In the genomic region with DNA sequence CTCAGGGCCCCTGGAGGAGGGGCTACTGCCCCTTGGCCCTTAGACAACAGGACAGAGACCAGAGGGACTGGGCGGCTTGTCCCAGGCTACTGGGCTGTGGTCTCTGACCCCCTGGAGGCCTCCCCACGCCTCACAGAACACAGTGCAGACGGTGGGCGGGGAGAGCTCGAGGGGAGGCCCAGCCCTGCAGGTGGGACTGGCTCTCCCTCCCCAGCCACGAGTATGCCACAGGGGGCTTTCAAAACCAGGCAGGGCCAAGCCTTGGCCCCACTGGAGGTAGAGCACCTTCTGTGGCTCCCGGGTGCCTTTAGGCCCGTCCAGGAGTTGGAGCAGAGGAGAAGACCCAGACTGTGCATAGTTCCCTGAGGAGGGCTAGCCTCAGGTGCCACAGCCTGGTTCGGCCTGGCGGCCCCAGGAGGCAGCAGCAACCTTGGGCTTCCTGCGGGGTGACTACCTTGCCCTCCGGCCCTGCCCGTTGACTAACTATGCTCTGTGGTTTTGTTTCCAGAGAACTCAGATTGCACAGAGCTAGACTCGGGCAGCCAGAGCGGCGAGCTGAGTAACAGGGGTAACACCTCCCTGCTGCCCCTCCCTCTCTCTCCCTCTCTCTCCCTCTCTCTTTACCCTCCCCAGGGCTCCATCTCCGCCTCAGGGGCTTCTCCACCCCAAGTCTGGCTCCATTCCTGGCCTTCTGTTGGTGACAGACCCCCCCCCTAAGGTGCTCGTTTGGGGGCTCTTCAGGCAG, we compare ENCODE assay signal across 11 cellular contexts. TPM values are rescaled to one million over a fixed set of nuclear protein-coding genes. Genes with fewer than 3 reads are reported as not detected.
DNase-seq lines count a peak whose midpoint lies in the region; ATAC-seq and TF ChIP-seq lines count a peak whose summit lies in the region.
"Had no signal": no experiment of that assay in that cellular context is flagged by ENCODE, and none has a peak within 500 bp of the region (broad histone marks: within the 10 kb centered on the region; RNA-seq: fewer than 3 reads in every experiment).

No MANE protein-coding gene starts in this region.

- H3K27ac ChIP-seq in stomach (peak overlapping the region in 3 of 5 donors; percentile 4 to 82 (median 73)), OCI-LY7 (ENCODE audit: low read depth, low read length, poor library complexity, severe bottlenecking) (no peak overlapping the region)

- no peaks in the 10 kb centered on the region for H3K79me2 ChIP-seq in OCI-LY7 (ENCODE audit: insufficient read depth, low read depth, low read length)

- H3K9me2 ChIP-seq in OCI-LY7 (ENCODE audit: insufficient read depth, low read length), result no peaks in the 10 kb centered on the region

- peaks cover 13% of the 10 kb centered on the region for H3K36me3 Mint-ChIP-seq in activated CD8-positive, alpha-beta memory T cell treated with anti-CD3 and anti-CD28 coated beads, Interleukin-2, amount 10 ng/mL, durations not matched to agents 7 days and 5 days
- peaks cover 61% of the 10 kb centered on the region for H3K36me3 Mint-ChIP-seq in effector memory CD8-positive, alpha-beta T cell (ENCODE audit: insufficient read depth)

- peak; percentile 13 for DNase-seq in activated CD8-positive, alpha-beta memory T cell treated with anti-CD3 and anti-CD28 coated beads, Interleukin-2, amount 50 U/mL, for 4 hours
- DNase-seq in activated CD8-positive, alpha-beta memory T cell treated with anti-CD3 and anti-CD28 coated beads, Interleukin-2, amount 10 ng/mL, durations not matched to agents 7 days and 5 days, result no peak
- DNase-seq in SKM-1 treated with dmso at 0.1 percent for 144 hours (lab: John Stamatoyannopoulos, UW; ENCODE audit: unreplicated experiment) (peak; percentile 42), iPS-NIHi11 (ENCODE audit: low spot score) (peak; percentile 5), stomach (no peak), amniotic stem cell (lab: John Stamatoyannopoulos, UW) (no peak), OCI-LY7 (ENCODE audit: low spot score) (no peak)
- no peak for DNase-seq in effector memory CD8-positive, alpha-beta T cell
- DNase-seq: NCI-H1694 treated with DMSO at 0.1 percent for 48 hours; stimulated activated naive CD8-positive, alpha-beta T cell treated with anti-CD3 and anti-CD28 coated beads, Interleukin-15, Interleukin-2, amounts not matched to agents 100 U/mL and 50 U/mL, for 24 hours had no signal

- TF ChIP-seq EP300 in stomach (IDR thresholded peaks at IDR 0.05), result no peak

- no peak for ATAC-seq in activated CD8-positive, alpha-beta memory T cell treated with anti-CD3 and anti-CD28 coated beads, Interleukin-2, amount 10 ng/mL, durations not matched to agents 7 days and 5 days
- ATAC-seq in effector memory CD8-positive, alpha-beta T cell (replicated peaks), result no peak
- ATAC-seq: stimulated activated naive CD8-positive, alpha-beta T cell treated with anti-CD3 and anti-CD28 coated beads, Interleukin-15, Interleukin-2, amounts not matched to agents 100 U/mL and 50 U/mL, for 24 hours had no signal

- no peak overlapping the region for H3K4me2 ChIP-seq in OCI-LY7 (ENCODE audit: low read length)
- H3K4me2 ChIP-seq: smooth muscle cell had no signal

- no peak overlapping the region for H3K4me3 Mint-ChIP-seq in activated CD8-positive, alpha-beta memory T cell treated with anti-CD3 and anti-CD28 coated beads, Interleukin-2, amount 10 ng/mL, durations not matched to agents 7 days and 5 days
- no peak overlapping the region for H3K4me3 Mint-ChIP-seq in effector memory CD8-positive, alpha-beta T cell

- WGBS in stomach, 5 donors, result 80 to 93% (median 84%) methylated on average over 16 to 18 of the region's 18 CpGs

- no peaks in the 10 kb centered on the region for H3K27me3 ChIP-seq in stomach

- intact Hi-C loops in stomach (cut with DNase I; ENCODE audit: low total_unique reads), result no loop called here
- intact Hi-C loops in OCI-LY7 (cut with micrococcal nuclease; ENCODE audit: unreplicated experiment), result no loop called here

- no peak overlapping the region for H3K27ac Mint-ChIP-seq in activated CD8-positive, alpha-beta memory T cell treated with anti-CD3 and anti-CD28 coated beads, Interleukin-2, amount 10 ng/mL, durations not matched to agents 7 days and 5 days
- H3K27ac Mint-ChIP-seq in effector memory CD8-positive, alpha-beta T cell, result peak overlapping the region in 1 of 2 donors; percentile 80

- H3K4me1 Mint-ChIP-seq in activated CD8-positive, alpha-beta memory T cell treated with anti-CD3 and anti-CD28 coated beads, Interleukin-2, amount 10 ng/mL, durations not matched to agents 7 days and 5 days, result peaks cover 30% of the 10 kb centered on the region
- peaks cover 13 to 27% of the 10 kb centered on the region in 2 donors for H3K4me1 Mint-ChIP-seq in effector memory CD8-positive, alpha-beta T cell (ENCODE audit: low read depth in 2 of 2)

- POLR2A ChIA-PET in OCI-LY7 (lab: Charles Lee), result no interaction called here

- CTCF ChIA-PET in activated CD8-positive, alpha-beta memory T cell treated with anti-CD3 and anti-CD28 coated beads, Interleukin-2, amount 10 ng/mL, durations not matched to agents 7 days and 5 days (lab: Charles Lee), result interaction anchor here (1.2 to 5.7 kb wide), 2 partner anchors 8 to 13 kb away, joined by 4 to 63 read pairs; no protein-coding TSS in a partner anchor
- CTCF ChIA-PET in OCI-LY7 (lab: Charles Lee; ENCODE audit: unreplicated experiment), result no interaction called here

- H3K9me3 ChIP-seq in stomach (no peaks in the 10 kb centered on the region), OCI-LY7 (ENCODE audit: low read length) (no peaks in the 10 kb centered on the region)

- no TSS peak for BruUV-seq in OCI-LY7 (replicated peaks; lab: Mats Ljungman, UMichigan)

- no peak for TF ChIP-seq POLR2A in stomach (IDR thresholded peaks at IDR 0.05)

- no peaks in the 10 kb centered on the region for H3K27me3 Mint-ChIP-seq in activated CD8-positive, alpha-beta memory T cell treated with anti-CD3 and anti-CD28 coated beads, Interleukin-2, amount 10 ng/mL, durations not matched to agents 7 days and 5 days
- no peaks in the 10 kb centered on the region for H3K27me3 Mint-ChIP-seq in effector memory CD8-positive, alpha-beta T cell

- peaks cover 38 to 71% (median 62%) of the 10 kb centered on the region in 4 donors for H3K36me3 ChIP-seq in stomach
- H3K36me3 ChIP-seq in OCI-LY7 (ENCODE audit: insufficient read depth, low read length), result no peaks in the 10 kb centered on the region

- H3K9me3 Mint-ChIP-seq in activated CD8-positive, alpha-beta memory T cell treated with anti-CD3 and anti-CD28 coated beads, Interleukin-2, amount 10 ng/mL, durations not matched to agents 7 days and 5 days (ENCODE audit: low read depth), result no peaks in the 10 kb centered on the region
- no peaks in the 10 kb centered on the region for H3K9me3 Mint-ChIP-seq in effector memory CD8-positive, alpha-beta T cell

- TF ChIP-seq CTCF in stomach (IDR thresholded peaks at IDR 0.05), result no peak
- TF ChIP-seq CTCF in OCI-LY7 (conservative IDR thresholded peaks at IDR 0.05; ENCODE audit: low read length), result no peak

- H3K4me1 ChIP-seq in stomach (peaks cover 5 to 76% (median 16%) of the 10 kb centered on the region in 4 donors), OCI-LY7 (ENCODE audit: insufficient read depth, low read length, poor library complexity, severe bottlenecking) (peaks cover 36% of the 10 kb centered on the region)

- H2AFZ ChIP-seq in OCI-LY7 (ENCODE audit: low read length), result no peak overlapping the region

- H3K4me3 ChIP-seq in stomach (no peak overlapping the region), OCI-LY7 (ENCODE audit: low read depth, low read length, poor library complexity, severe bottlenecking) (no peak overlapping the region)
- H3K4me3 ChIP-seq: smooth muscle cell had no signal

- H4K20me1 ChIP-seq in OCI-LY7 (ENCODE audit: insufficient read depth, low read length), result no peaks in the 10 kb centered on the region

RNA-seq across cellular contexts. Expression of a gene that starts 15.5 kb away (rescaled TPM):
- total RNA-seq in activated CD8-positive, alpha-beta memory T cell treated with anti-CD3 and anti-CD28 coated beads, Interleukin-2, amount 10 ng/mL, durations not matched to agents 7 days and 5 days, result 10 to 100 TPM; 45.0 to 83.0 TPM
- total RNA-seq in stomach, result 10 to 100 TPM; 14.3 to 95.1 (median 58.0) TPM
- 10 to 100 TPM; 32.9 to 46.6 (median 44.5) TPM for polyA plus RNA-seq in stomach
- 18.4 and 26.8 TPM in 2 replicates for total RNA-seq in OCI-LY7 (2014; rRNA removed; shearing (Covaris generic))
- total RNA-seq in OCI-LY7 (2022), result 13.4 and 15.8 TPM in 2 replicates

RNA-seq across cellular contexts. Expression of a gene that starts 22.5 kb away (rescaled TPM):
- 10 to 100 TPM; 31.1 to 54.9 TPM for total RNA-seq in activated CD8-positive, alpha-beta memory T cell treated with anti-CD3 and anti-CD28 coated beads, Interleukin-2, amount 10 ng/mL, durations not matched to agents 7 days and 5 days
- 100 to 1,000 TPM in 2 of 5 donors, 10 to 100 TPM in 2, 1 to 10 TPM in 1; 9.3 to 153 (median 30.0) TPM for total RNA-seq in stomach
- 10 to 100 TPM; 34.2 to 63.3 (median 35.0) TPM for polyA plus RNA-seq in stomach
- 6.2 and 13.3 TPM in 2 replicates for total RNA-seq in OCI-LY7 (2014; rRNA removed; shearing (Covaris generic))
- total RNA-seq in OCI-LY7 (2022), result 18.1 and 18.3 TPM in 2 replicates

RNA-seq across cellular contexts. Expression of a gene that starts 53.0 kb away (rescaled TPM):
- 10 to 100 TPM; 40.1 to 67.3 TPM for total RNA-seq in activated CD8-positive, alpha-beta memory T cell treated with anti-CD3 and anti-CD28 coated beads, Interleukin-2, amount 10 ng/mL, durations not matched to agents 7 days and 5 days
- total RNA-seq in stomach (1 to 10 TPM in 3 of 5 donors, not detected in 2; 1.7 to 4.5 (median 2.4) TPM), OCI-LY7 (2022) (94.1 and 116 TPM in 2 replicates)
- 1 to 10 TPM; 2.0 to 3.4 (median 2.9) TPM for polyA plus RNA-seq in stomach
- total RNA-seq in OCI-LY7 (2014; rRNA removed; shearing (Covaris generic)), result 160 and 201 TPM in 2 replicates
- total RNA-seq: smooth muscle cell had no signal

Comparison
In these comparisons a context has a peak if more than half of its experiments do, and no peak if none do; other contexts are left out.
1. DNase-seq: peak in activated CD8-positive, alpha-beta memory T cell treated with anti-CD3 and anti-CD28 coated beads, Interleukin-2, amount 50 U/mL, for 4 hours (single experiment), SKM-1 treated with dmso at 0.1 percent for 144 hours (single experiment) and iPS-NIHi11 (single experiment); none in activated CD8-positive, alpha-beta memory T cell treated with anti-CD3 and anti-CD28 coated beads, Interleukin-2, amount 10 ng/mL, durations not matched to agents 7 days and 5 days (single experiment), stomach (single experiment), amniotic stem cell (single experiment), OCI-LY7 (single experiment) and effector memory CD8-positive, alpha-beta T cell (0 of 3).
2. RNA of a gene that starts 53.0 kb away (total RNA-seq): 94.1 to 201 TPM in OCI-LY7 and 40.1 to 67.3 TPM in activated CD8-positive, alpha-beta memory T cell treated with anti-CD3 and anti-CD28 coated beads, Interleukin-2, amount 10 ng/mL, durations not matched to agents 7 days and 5 days; 1.7 to 4.5 TPM in stomach; every median in the first group is over 4 times any median in the second.